Comparison of ENCODE assay signal across 14 cellular contexts in genomic region chr17:57601328-57601727, GRCh38.
DNase-seq lines count a peak whose midpoint lies in the region; ATAC-seq, FAIRE-seq and TF ChIP-seq lines count a peak whose summit lies in the region.
"Had no signal": no experiment of that assay in that cellular context is flagged by ENCODE, and none has a peak within 500 bp of the region (broad histone marks: within the 10 kb centered on the region; RNA-seq: fewer than 3 reads in every experiment).

No MANE protein-coding gene starts in this region.

- peaks cover 58% of the 10 kb centered on the region for H3K79me2 ChIP-seq in DND-41 (ENCODE audit: insufficient read depth, low read length)
- H3K79me2 ChIP-seq in mesendoderm (ENCODE audit: control insufficient read depth, insufficient read depth, low read length) = no peaks in the 10 kb centered on the region

- no peaks in the 10 kb centered on the region for H3K9me3 Mint-ChIP-seq in activated naive CD8-positive, alpha-beta T cell treated with anti-CD3 and anti-CD28 coated beads for 36 hours

- peaks cover 22% of the 10 kb centered on the region for H3K36me3 Mint-ChIP-seq in activated naive CD8-positive, alpha-beta T cell treated with anti-CD3 and anti-CD28 coated beads for 36 hours

- TF ChIP-seq RAD21 in A549 (conservative IDR thresholded peaks at IDR 0.05 in 1 of 2, IDR thresholded peaks at IDR 0.05 in 1 of 2) = no peak

- no peaks in the 10 kb centered on the region for H3K79me1 ChIP-seq in mesendoderm (ENCODE audit: low read length)

- H3K4me1 ChIP-seq in A549 = peaks cover 29% of the 10 kb centered on the region
- H3K4me1 ChIP-seq in DND-41 (ENCODE audit: insufficient read depth, low read length) = peaks cover 100% of the 10 kb centered on the region
- no peaks in the 10 kb centered on the region for H3K4me1 ChIP-seq in mesendoderm (ENCODE audit: control insufficient read depth, low read depth, low read length)

- ATAC-seq in A549 (no peak), DND-41 (ENCODE audit: insufficient read depth, low read depth) (no peak), SK-N-SH treated with all-trans-retinoic acid at 6 μM for 48 hours (no peak)
- ATAC-seq: psoas muscle had no signal

- no peak for TF ChIP-seq POLR2A in A549 (IDR thresholded peaks at IDR 0.05; ENCODE audit: low read length)

- no peak overlapping the region for H3K56ac ChIP-seq in mesendoderm (ENCODE audit: low read length)

- H2BK5ac ChIP-seq in mesendoderm (ENCODE audit: low read length) = no peak overlapping the region

- H4K8ac ChIP-seq in mesendoderm (ENCODE audit: low read depth, low read length) = no peak overlapping the region

- H3K4me3 Mint-ChIP-seq in activated naive CD8-positive, alpha-beta T cell treated with anti-CD3 and anti-CD28 coated beads for 36 hours = no peak overlapping the region

- CTCF ChIA-PET in A549 (lab: Yijun Ruan, JAX) = interaction anchor here (0.6 to 6.3 kb wide), 14 partner anchors 11 to 512 kb away, joined by 3 to 104 read pairs (median 3); no protein-coding TSS in a partner anchor

- H3K9ac ChIP-seq in DND-41 (ENCODE audit: low read depth, low read length) = peak overlapping the region; percentile 65
- H3K9ac ChIP-seq in mesendoderm (ENCODE audit: low read length) = no peak overlapping the region

- H4K5ac ChIP-seq in mesendoderm (ENCODE audit: low read length) = no peak overlapping the region

- no peak overlapping the region for H3K18ac ChIP-seq in mesendoderm (ENCODE audit: low read length)

- no peak for TF ChIP-seq EP300 in A549 (IDR thresholded peaks at IDR 0.05)

- H3K27me3 ChIP-seq in DND-41 (ENCODE audit: insufficient read depth, low read length, poor library complexity) (no peaks in the 10 kb centered on the region), mesendoderm (ENCODE audit: insufficient read depth, low read length, poor library complexity) (no peaks in the 10 kb centered on the region)
- H3K27me3 ChIP-seq: BE2C had no signal

- no peak overlapping the region for H3K23ac ChIP-seq in mesendoderm (ENCODE audit: low read length)

- no peak overlapping the region for H2AFZ ChIP-seq in DND-41 (ENCODE audit: low read depth, low read length)

- DNase-seq in A549 (ENCODE audit: low read depth in 1 of 2, low spot score in 1 of 2) = no peak
- DNase-seq in DND-41 = no peak
- DNase-seq in activated naive CD8-positive, alpha-beta T cell treated with anti-CD3 and anti-CD28 coated beads for 36 hours = peak; percentile 54
- peak; percentile 55 for DNase-seq in mesendoderm
- no peak for DNase-seq in NCI-H1417 treated with DMSO at 0.1 percent for 48 hours (lab: John Stamatoyannopoulos, UW)
- no peak for DNase-seq in dermis blood vessel endothelial cell
- DNase-seq in NCI-H345 treated with DMSO at 0.1 percent for 48 hours (lab: John Stamatoyannopoulos, UW; ENCODE audit: unreplicated experiment) = no peak
- DNase-seq: BE2C, foreskin fibroblast, NCI-H1417, RPMI8226 had no signal

- POLR2A ChIA-PET in A549 (lab: Yijun Ruan, JAX) = no interaction called here

- no peaks in the 10 kb centered on the region for H3K27me3 Mint-ChIP-seq in activated naive CD8-positive, alpha-beta T cell treated with anti-CD3 and anti-CD28 coated beads for 36 hours

- no peak for FAIRE-seq in A549 (lab: Jason Lieb, UNC)
- FAIRE-seq: H1 had no signal

- H2BK120ac ChIP-seq in mesendoderm (ENCODE audit: low read depth, low read length) = no peak overlapping the region

- H3K27ac ChIP-seq in A549 (no peak overlapping the region), DND-41 (ENCODE audit: low read length) (peak overlapping the region; percentile 98), mesendoderm (ENCODE audit: low read depth, low read length) (no peak overlapping the region)
- H3K27ac ChIP-seq: psoas muscle had no signal

- peaks cover 90% of the 10 kb centered on the region for H3K4me1 Mint-ChIP-seq in activated naive CD8-positive, alpha-beta T cell treated with anti-CD3 and anti-CD28 coated beads for 36 hours

- 98% methylated on average over 10 of the region's 10 CpGs for WGBS in A549 (ENCODE audit: missing lambda C conversion rate)
- no CpG with 5 or more reads among the region's 10 CpGs for WGBS in mesendoderm (ENCODE audit: extremely low coverage, insufficient coverage, low lambda C conversion rate)

- H3K4me2 ChIP-seq in A549 (no peak overlapping the region), DND-41 (ENCODE audit: insufficient read depth, low read length) (no peak overlapping the region; the same call in 1 of the 2 replicates), mesendoderm (ENCODE audit: low read length) (no peak overlapping the region)

- H3K9me3 ChIP-seq in A549 (no peaks in the 10 kb centered on the region), DND-41 (ENCODE audit: insufficient read depth, low read length, severe bottlenecking) (no peaks in the 10 kb centered on the region)
- H3K9me3 ChIP-seq: BE2C, psoas muscle had no signal

- H4K20me1 ChIP-seq in DND-41 (ENCODE audit: insufficient read depth, low read length) = no peaks in the 10 kb centered on the region

- H3K27ac Mint-ChIP-seq in activated naive CD8-positive, alpha-beta T cell treated with anti-CD3 and anti-CD28 coated beads for 36 hours = peak overlapping the region; percentile 97

- H3K4ac ChIP-seq in mesendoderm (ENCODE audit: low read depth, low read length) = no peak overlapping the region

- H3K4me3 ChIP-seq in A549 = no peak overlapping the region
- H3K4me3 ChIP-seq in DND-41 (ENCODE audit: low read depth in 1 of 2, low read length in 2 of 2) = no peak overlapping the region
- no peak overlapping the region for H3K4me3 ChIP-seq in mesendoderm (ENCODE audit: low read length)
- H3K4me3 ChIP-seq: psoas muscle had no signal

- H2BK15ac ChIP-seq in mesendoderm (replicated peaks; ENCODE audit: low read depth) = no peak overlapping the region

- H3K36me3 ChIP-seq in DND-41 (ENCODE audit: insufficient read depth, low read length) (peaks cover 54% of the 10 kb centered on the region), mesendoderm (ENCODE audit: control insufficient read depth, insufficient read depth, low read length) (no peaks in the 10 kb centered on the region)
- H3K36me3 ChIP-seq: BE2C had no signal

- no peak for TF ChIP-seq CTCF in A549 (IDR thresholded peaks at IDR 0.05)
- TF ChIP-seq CTCF in DND-41 (IDR thresholded peaks at IDR 0.05; ENCODE audit: borderline replicate concordance, extremely low read depth, low read length, poor library complexity, severe bottlenecking) = no peak

- H2AK5ac ChIP-seq in mesendoderm (ENCODE audit: low read length) = no peak overlapping the region

TF ChIP-seq in A549, 52 proteins besides CTCF, POLR2A, EP300 and RAD21:
- TF ChIP-seq JUNB (IDR thresholded peaks at IDR 0.05) (no peak), FOSL2 (IDR thresholded peaks at IDR 0.05) (no peak), FOSL2 (CRISPR knock-in tag; IDR thresholded peaks at IDR 0.05) (peak; percentile 21; the same call in 1 of the 2 replicates), HOXA7 (CRISPR knock-in tag; IDR thresholded peaks at IDR 0.05) (no peak)
- TF ChIP-seq, protein P1, sequence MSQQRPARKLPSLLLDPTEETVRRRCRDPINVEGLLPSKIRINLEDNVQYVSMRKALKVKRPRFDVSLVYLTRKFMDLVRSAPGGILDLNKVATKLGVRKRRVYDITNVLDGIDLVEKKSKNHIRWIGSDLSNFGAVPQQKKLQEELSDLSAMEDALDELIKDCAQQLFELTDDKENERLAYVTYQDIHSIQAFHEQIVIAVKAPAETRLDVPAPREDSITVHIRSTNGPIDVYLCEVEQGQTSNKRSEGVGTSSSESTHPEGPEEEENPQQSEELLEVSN (IDR thresholded peaks at IDR 0.05; ENCODE audit: borderline replicate concordance, low read depth) = no peak

TF ChIP-seq in SK-N-SH treated with all-trans-retinoic acid at 6 μM for 48 hours, 23 proteins besides CTCF, POLR2A, EP300 and RAD21 (continues in another document):
- TF ChIP-seq TCF4 (CRISPR knock-in tag; IDR thresholded peaks at IDR 0.05; ENCODE audit: borderline replicate concordance) (no peak), RARB (CRISPR knock-in tag; IDR thresholded peaks at IDR 0.05) (no peak), ZNF565 (CRISPR knock-in tag; conservative IDR thresholded peaks at IDR 0.05; ENCODE audit: low read depth) (no peak), TOX (CRISPR knock-in tag; IDR thresholded peaks at IDR 0.05; ENCODE audit: borderline replicate concordance) (no peak), BACH2 (CRISPR knock-in tag; IDR thresholded peaks at IDR 0.05; ENCODE audit: borderline replicate concordance) (no peak), ZNF70 (CRISPR knock-in tag; IDR thresholded peaks at IDR 0.05) (no peak)
- TF ChIP-seq, protein P2, sequence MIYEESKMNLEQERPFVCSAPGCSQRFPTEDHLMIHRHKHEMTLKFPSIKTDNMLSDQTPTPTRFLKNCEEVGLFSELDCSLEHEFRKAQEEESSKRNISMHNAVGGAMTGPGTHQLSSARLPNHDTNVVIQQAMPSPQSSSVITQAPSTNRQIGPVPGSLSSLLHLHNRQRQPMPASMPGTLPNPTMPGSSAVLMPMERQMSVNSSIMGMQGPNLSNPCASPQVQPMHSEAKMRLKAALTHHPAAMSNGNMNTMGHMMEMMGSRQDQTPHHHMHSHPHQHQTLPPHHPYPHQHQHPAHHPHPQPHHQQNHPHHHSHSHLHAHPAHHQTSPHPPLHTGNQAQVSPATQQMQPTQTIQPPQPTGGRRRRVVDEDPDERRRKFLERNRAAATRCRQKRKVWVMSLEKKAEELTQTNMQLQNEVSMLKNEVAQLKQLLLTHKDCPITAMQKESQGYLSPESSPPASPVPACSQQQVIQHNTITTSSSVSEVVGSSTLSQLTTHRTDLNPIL (CRISPR knock-in tag; IDR thresholded peaks at IDR 0.05; ENCODE audit: low read depth) = no peak
- TF ChIP-seq, protein P3, sequence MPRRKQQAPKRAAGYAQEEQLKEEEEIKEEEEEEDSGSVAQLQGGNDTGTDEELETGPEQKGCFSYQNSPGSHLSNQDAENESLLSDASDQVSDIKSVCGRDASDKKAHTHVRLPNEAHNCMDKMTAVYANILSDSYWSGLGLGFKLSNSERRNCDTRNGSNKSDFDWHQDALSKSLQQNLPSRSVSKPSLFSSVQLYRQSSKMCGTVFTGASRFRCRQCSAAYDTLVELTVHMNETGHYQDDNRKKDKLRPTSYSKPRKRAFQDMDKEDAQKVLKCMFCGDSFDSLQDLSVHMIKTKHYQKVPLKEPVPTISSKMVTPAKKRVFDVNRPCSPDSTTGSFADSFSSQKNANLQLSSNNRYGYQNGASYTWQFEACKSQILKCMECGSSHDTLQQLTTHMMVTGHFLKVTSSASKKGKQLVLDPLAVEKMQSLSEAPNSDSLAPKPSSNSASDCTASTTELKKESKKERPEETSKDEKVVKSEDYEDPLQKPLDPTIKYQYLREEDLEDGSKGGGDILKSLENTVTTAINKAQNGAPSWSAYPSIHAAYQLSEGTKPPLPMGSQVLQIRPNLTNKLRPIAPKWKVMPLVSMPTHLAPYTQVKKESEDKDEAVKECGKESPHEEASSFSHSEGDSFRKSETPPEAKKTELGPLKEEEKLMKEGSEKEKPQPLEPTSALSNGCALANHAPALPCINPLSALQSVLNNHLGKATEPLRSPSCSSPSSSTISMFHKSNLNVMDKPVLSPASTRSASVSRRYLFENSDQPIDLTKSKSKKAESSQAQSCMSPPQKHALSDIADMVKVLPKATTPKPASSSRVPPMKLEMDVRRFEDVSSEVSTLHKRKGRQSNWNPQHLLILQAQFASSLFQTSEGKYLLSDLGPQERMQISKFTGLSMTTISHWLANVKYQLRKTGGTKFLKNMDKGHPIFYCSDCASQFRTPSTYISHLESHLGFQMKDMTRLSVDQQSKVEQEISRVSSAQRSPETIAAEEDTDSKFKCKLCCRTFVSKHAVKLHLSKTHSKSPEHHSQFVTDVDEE (CRISPR knock-in tag; IDR thresholded peaks at IDR 0.05) = no peak

Comparison
In these comparisons a context has a peak if more than half of its experiments do, and no peak if none do; other contexts are left out.
1. DNase-seq: peak in activated naive CD8-positive, alpha-beta T cell treated with anti-CD3 and anti-CD28 coated beads for 36 hours (single experiment) and mesendoderm (single experiment); none in A549 (0 of 2), DND-41 (single experiment), NCI-H1417 treated with DMSO at 0.1 percent for 48 hours (single experiment), dermis blood vessel endothelial cell (single experiment) and NCI-H345 treated with DMSO at 0.1 percent for 48 hours (single experiment).